In the genomic region with DNA sequence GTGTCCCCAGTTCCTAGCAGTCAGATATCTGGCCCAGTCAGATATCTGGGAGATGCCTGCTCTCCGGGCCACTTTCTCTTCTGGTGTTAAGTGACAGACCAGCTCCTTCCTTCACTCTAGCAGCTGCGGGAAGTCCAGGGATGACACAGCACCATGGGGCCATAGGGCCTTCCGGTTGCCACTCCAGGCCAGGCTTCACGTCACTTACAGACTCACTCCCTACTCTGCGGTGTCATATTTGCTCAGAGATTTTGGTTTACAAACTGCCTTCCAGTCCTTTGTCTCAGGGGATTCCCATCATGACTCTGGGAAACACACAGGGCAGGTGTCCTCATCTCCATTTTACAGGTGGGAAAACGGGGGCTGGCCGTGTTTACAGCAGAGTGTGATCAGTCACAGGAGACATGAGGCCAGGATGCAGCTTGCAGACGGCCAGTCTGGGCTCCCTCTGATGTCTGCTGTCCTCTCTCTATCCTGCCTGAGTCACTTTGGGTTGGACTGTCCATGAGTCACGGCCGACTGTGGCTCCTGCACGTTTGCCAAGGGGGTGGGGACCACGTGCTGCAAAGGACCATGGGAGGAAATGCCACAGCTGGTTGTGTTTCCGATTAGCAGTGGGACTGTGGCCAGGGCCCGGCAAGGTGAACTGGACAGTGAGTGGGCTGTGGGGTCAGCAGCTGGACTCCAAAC, we compare ENCODE assay signal across 1 cellular context.
A peak's percentile ranks its signal among the peaks of the same experiment; 100 is the strongest.
TF ChIP-seq lines count a peak whose summit lies in the region.

No MANE protein-coding gene starts in this region.

TF ChIP-seq in HepG2, 621 proteins besides CTCF, POLR2A, EP300 and RAD21 (continued from another document and continues in another):
- TF ChIP-seq PREB (CRISPR knock-in tag; IDR thresholded peaks at IDR 0.05), result no peak
- no peak for TF ChIP-seq GTF3A (CRISPR knock-in tag; conservative IDR thresholded peaks at IDR 0.05)
- TF ChIP-seq AHR (CRISPR knock-in tag; IDR thresholded peaks at IDR 0.05), result 0 out of 2 replicates have a peak, but pooled peaks have one; percentile 22
- TF ChIP-seq RBAK (CRISPR knock-in tag; IDR thresholded peaks at IDR 0.05), result no peak
- peak; percentile 86; the same call in 1 of the 2 replicates for TF ChIP-seq CC2D1A (CRISPR knock-in tag; IDR thresholded peaks at IDR 0.05)
- TF ChIP-seq TFDP1 (CRISPR knock-in tag; IDR thresholded peaks at IDR 0.05; ENCODE audit: borderline replicate concordance), result peak; percentile 78
- TF ChIP-seq ZNF281 (CRISPR knock-in tag; IDR thresholded peaks at IDR 0.05; ENCODE audit: borderline replicate concordance), result peak; percentile 66; the same call in 1 of the 2 replicates
- no peak for TF ChIP-seq TOE1 (CRISPR knock-in tag; IDR thresholded peaks at IDR 0.05)
- TF ChIP-seq, protein P1, sequence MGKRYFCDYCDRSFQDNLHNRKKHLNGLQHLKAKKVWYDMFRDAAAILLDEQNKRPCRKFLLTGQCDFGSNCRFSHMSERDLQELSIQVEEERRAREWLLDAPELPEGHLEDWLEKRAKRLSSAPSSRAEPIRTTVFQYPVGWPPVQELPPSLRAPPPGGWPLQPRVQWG (CRISPR knock-in tag; IDR thresholded peaks at IDR 0.05; ENCODE audit: borderline replicate concordance, low read depth), result no peak
- TF ChIP-seq ZNF530 (CRISPR knock-in tag; IDR thresholded peaks at IDR 0.05; ENCODE audit: low read depth), result no peak
- peak; percentile 46; the same call in 1 of the 2 replicates for TF ChIP-seq AKAP8 (CRISPR knock-in tag; IDR thresholded peaks at IDR 0.05)
- TF ChIP-seq ZNF101 (CRISPR knock-in tag; IDR thresholded peaks at IDR 0.05; ENCODE audit: borderline replicate concordance, low read depth), result no peak
- no peak for TF ChIP-seq RBM39 (IDR thresholded peaks at IDR 0.05; ENCODE audit: low read depth, low read length, poor library complexity, severe bottlenecking)
- TF ChIP-seq ZNF567 (CRISPR knock-in tag; IDR thresholded peaks at IDR 0.05; ENCODE audit: borderline replicate concordance), result 0 out of 2 replicates have a peak, but pooled peaks have one; percentile 61
- TF ChIP-seq AGO2 (optimal IDR thresholded peaks at IDR 0.05; ENCODE audit: low read depth, low read length), result no peak
- TF ChIP-seq, protein P2, sequence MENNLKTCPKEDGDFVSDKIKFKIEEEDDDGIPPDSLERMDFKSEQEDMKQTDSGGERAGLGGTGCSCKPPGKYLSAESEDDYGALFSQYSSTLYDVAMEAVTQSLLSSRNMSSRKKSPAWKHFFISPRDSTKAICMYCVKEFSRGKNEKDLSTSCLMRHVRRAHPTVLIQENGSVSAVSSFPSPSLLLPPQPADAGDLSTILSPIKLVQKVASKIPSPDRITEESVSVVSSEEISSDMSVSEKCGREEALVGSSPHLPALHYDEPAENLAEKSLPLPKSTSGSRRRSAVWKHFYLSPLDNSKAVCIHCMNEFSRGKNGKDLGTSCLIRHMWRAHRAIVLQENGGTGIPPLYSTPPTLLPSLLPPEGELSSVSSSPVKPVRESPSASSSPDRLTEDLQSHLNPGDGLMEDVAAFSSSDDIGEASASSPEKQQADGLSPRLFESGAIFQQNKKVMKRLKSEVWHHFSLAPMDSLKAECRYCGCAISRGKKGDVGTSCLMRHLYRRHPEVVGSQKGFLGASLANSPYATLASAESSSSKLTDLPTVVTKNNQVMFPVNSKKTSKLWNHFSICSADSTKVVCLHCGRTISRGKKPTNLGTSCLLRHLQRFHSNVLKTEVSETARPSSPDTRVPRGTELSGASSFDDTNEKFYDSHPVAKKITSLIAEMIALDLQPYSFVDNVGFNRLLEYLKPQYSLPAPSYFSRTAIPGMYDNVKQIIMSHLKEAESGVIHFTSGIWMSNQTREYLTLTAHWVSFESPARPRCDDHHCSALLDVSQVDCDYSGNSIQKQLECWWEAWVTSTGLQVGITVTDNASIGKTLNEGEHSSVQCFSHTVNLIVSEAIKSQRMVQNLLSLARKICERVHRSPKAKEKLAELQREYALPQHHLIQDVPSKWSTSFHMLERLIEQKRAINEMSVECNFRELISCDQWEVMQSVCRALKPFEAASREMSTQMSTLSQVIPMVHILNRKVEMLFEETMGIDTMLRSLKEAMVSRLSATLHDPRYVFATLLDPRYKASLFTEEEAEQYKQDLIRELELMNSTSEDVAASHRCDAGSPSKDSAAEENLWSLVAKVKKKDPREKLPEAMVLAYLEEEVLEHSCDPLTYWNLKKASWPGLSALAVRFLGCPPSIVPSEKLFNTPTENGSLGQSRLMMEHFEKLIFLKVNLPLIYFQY (CRISPR knock-in tag; IDR thresholded peaks at IDR 0.05; ENCODE audit: borderline replicate concordance), result peak; percentile 72; the same call in 1 of the 2 replicates
- TF ChIP-seq RNF2 (conservative IDR thresholded peaks at IDR 0.05; ENCODE audit: low read depth), result no peak; the same call in 1 of the 2 replicates
- TF ChIP-seq ZSCAN21 (CRISPR knock-in tag; IDR thresholded peaks at IDR 0.05; ENCODE audit: borderline replicate concordance), result peak; percentile 66; the same call in 1 of the 2 replicates
- TF ChIP-seq ZNF160 (CRISPR knock-in tag; IDR thresholded peaks at IDR 0.05), result peak; percentile 29; the same call in 1 of the 2 replicates
- TF ChIP-seq KDM1A (CRISPR knock-in tag; IDR thresholded peaks at IDR 0.05), result no peak
- no peak for TF ChIP-seq ZKSCAN1 (IDR thresholded peaks at IDR 0.05; ENCODE audit: low read length)
- peak; percentile 63 for TF ChIP-seq CREM (IDR thresholded peaks at IDR 0.05)
- TF ChIP-seq CREM (CRISPR knock-in tag; IDR thresholded peaks at IDR 0.05), result no peak
- TF ChIP-seq ZNF589 (CRISPR knock-in tag; conservative IDR thresholded peaks at IDR 0.05), result peak; percentile 81; the same call in 1 of the 2 replicates
- TF ChIP-seq SAFB2 (CRISPR knock-in tag; IDR thresholded peaks at IDR 0.05; ENCODE audit: borderline replicate concordance, low read depth), result peak; percentile 63; the same call in 1 of the 2 replicates
- no peak for TF ChIP-seq KLF11 (CRISPR knock-in tag; IDR thresholded peaks at IDR 0.05)
- 0 out of 2 replicates have a peak, but pooled peaks have one; percentile 35 for TF ChIP-seq HMG20B (CRISPR knock-in tag; conservative IDR thresholded peaks at IDR 0.05)
- peak; percentile 69; the same call in 1 of the 2 replicates for TF ChIP-seq BORCS8-MEF2B (CRISPR knock-in tag; IDR thresholded peaks at IDR 0.05)
- no peak for TF ChIP-seq ZSCAN31 (CRISPR knock-in tag; IDR thresholded peaks at IDR 0.05; ENCODE audit: low read depth)
- peak; percentile 80; the same call in 1 of the 2 replicates for TF ChIP-seq ZFP1 (CRISPR knock-in tag; IDR thresholded peaks at IDR 0.05)
- TF ChIP-seq ERF (CRISPR knock-in tag; IDR thresholded peaks at IDR 0.05), result peak; percentile 91
- TF ChIP-seq, protein P3, sequence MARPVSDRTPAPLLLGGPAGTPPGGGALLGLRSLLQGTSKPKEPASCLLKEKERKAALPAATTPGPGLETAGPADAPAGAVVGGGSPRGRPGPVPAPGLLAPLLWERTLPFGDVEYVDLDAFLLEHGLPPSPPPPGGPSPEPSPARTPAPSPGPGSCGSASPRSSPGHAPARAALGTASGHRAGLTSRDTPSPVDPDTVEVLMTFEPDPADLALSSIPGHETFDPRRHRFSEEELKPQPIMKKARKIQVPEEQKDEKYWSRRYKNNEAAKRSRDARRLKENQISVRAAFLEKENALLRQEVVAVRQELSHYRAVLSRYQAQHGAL (CRISPR knock-in tag; IDR thresholded peaks at IDR 0.05; ENCODE audit: not compliant biosample characterization), result no peak
- TF ChIP-seq, protein P4, sequence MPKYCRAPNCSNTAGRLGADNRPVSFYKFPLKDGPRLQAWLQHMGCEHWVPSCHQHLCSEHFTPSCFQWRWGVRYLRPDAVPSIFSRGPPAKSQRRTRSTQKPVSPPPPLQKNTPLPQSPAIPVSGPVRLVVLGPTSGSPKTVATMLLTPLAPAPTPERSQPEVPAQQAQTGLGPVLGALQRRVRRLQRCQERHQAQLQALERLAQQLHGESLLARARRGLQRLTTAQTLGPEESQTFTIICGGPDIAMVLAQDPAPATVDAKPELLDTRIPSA (CRISPR knock-in tag; IDR thresholded peaks at IDR 0.05; ENCODE audit: borderline replicate concordance), result no peak
- no peak for TF ChIP-seq SRSF9 (IDR thresholded peaks at IDR 0.05; ENCODE audit: borderline replicate concordance, insufficient read depth, low read depth, low read length, poor library complexity, severe bottlenecking)
- no peak for TF ChIP-seq ZNF766 (CRISPR knock-in tag; IDR thresholded peaks at IDR 0.05; ENCODE audit: borderline replicate concordance)
- TF ChIP-seq SMAD3 (CRISPR knock-in tag; IDR thresholded peaks at IDR 0.05), result peak; percentile 47; the same call in 1 of the 2 replicates
- TF ChIP-seq, protein P5, sequence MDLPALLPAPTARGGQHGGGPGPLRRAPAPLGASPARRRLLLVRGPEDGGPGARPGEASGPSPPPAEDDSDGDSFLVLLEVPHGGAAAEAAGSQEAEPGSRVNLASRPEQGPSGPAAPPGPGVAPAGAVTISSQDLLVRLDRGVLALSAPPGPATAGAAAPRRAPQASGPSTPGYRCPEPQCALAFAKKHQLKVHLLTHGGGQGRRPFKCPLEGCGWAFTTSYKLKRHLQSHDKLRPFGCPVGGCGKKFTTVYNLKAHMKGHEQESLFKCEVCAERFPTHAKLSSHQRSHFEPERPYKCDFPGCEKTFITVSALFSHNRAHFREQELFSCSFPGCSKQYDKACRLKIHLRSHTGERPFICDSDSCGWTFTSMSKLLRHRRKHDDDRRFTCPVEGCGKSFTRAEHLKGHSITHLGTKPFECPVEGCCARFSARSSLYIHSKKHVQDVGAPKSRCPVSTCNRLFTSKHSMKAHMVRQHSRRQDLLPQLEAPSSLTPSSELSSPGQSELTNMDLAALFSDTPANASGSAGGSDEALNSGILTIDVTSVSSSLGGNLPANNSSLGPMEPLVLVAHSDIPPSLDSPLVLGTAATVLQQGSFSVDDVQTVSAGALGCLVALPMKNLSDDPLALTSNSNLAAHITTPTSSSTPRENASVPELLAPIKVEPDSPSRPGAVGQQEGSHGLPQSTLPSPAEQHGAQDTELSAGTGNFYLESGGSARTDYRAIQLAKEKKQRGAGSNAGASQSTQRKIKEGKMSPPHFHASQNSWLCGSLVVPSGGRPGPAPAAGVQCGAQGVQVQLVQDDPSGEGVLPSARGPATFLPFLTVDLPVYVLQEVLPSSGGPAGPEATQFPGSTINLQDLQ (CRISPR knock-in tag; IDR thresholded peaks at IDR 0.05), result no peak; the same call in 1 of the 2 replicates
- TF ChIP-seq BRCA1 (CRISPR knock-in tag; IDR thresholded peaks at IDR 0.05), result no peak
- TF ChIP-seq SP5 (CRISPR knock-in tag; IDR thresholded peaks at IDR 0.05; ENCODE audit: borderline replicate concordance, low read depth), result peak; percentile 87
- peak; percentile 78 for TF ChIP-seq RXRA (CRISPR knock-in tag; IDR thresholded peaks at IDR 0.05)
- peak; percentile 82 for TF ChIP-seq TAF1 (CRISPR knock-in tag; IDR thresholded peaks at IDR 0.05)
- no peak for TF ChIP-seq SRF (IDR thresholded peaks at IDR 0.05; ENCODE audit: low read depth, low read length)
- TF ChIP-seq JARID2 (CRISPR knock-in tag; IDR thresholded peaks at IDR 0.05; ENCODE audit: insufficient replicate concordance), result no peak
- TF ChIP-seq ZNF546 (CRISPR knock-in tag; conservative IDR thresholded peaks at IDR 0.05), result 0 out of 2 replicates have a peak, but pooled peaks have one; percentile 47
- peak; percentile 90 for TF ChIP-seq HBP1 (CRISPR knock-in tag; IDR thresholded peaks at IDR 0.05; ENCODE audit: low read depth)
- peak in 1 of 2 experiments; percentile 43; a peak in 1 of 4 replicates for TF ChIP-seq ATF4 (CRISPR knock-in tag; IDR thresholded peaks at IDR 0.05)
